Comparison of ENCODE assay signal across 17 cellular contexts in genomic region chr2:64067326-64067725, GRCh38. TPM values are rescaled to one million over a fixed set of nuclear protein-coding genes. Genes with fewer than 3 reads are reported as not detected.
DNase-seq lines count a peak whose midpoint lies in the region; ATAC-seq and TF ChIP-seq lines count a peak whose summit lies in the region.
"Had no signal": no experiment of that assay in that cellular context is flagged by ENCODE, and none has a peak within 500 bp of the region (broad histone marks: within the 10 kb centered on the region; RNA-seq: fewer than 3 reads in every experiment).

No MANE protein-coding gene starts in this region.

- DNase-seq in NCI-H82 (lab: John Stamatoyannopoulos, UW) = peak; percentile 96
- DNase-seq in T-helper 17 cell = no peak
- DNase-seq in endodermal cell = no peak
- DNase-seq in mesendoderm = peak; percentile 67
- DNase-seq in NCI-H128 (lab: John Stamatoyannopoulos, UW; ENCODE audit: unreplicated experiment) = no peak
- no peak for DNase-seq in AG08396 (ENCODE audit: low spot score)
- DNase-seq: BE2C, DMS53, GDM1, MG63, NCI-H1417 treated with DMSO at 0.1 percent for 48 hours, NCI-H187 treated with DMSO at 0.1 percent for 48 hours, NCI-H2107, NCI-H69, Right ventricle myocardium superior had no signal

- 40 to 47% methylated on average over 1 of the region's 1 CpG for WGBS in endodermal cell (ENCODE audit: insufficient coverage in 1 of 2, insufficient read length in 1 of 2), 2 experiments
- WGBS in mesendoderm (ENCODE audit: extremely low coverage, insufficient coverage, low lambda C conversion rate) = no CpG with 5 or more reads among the region's 1 CpG

- no peaks in the 10 kb centered on the region for H3K9me3 Mint-ChIP-seq in endodermal cell

- no peak overlapping the region for H2BK15ac ChIP-seq in mesendoderm (replicated peaks; ENCODE audit: low read depth)

- no peak overlapping the region for H4K8ac ChIP-seq in mesendoderm (ENCODE audit: low read depth, low read length)

- no peaks in the 10 kb centered on the region for H3K79me2 ChIP-seq in mesendoderm (ENCODE audit: control insufficient read depth, insufficient read depth, low read length)

- H3K36me3 ChIP-seq in endodermal cell (ENCODE audit: control insufficient read depth, insufficient read depth, low read length) = no peaks in the 10 kb centered on the region
- no peaks in the 10 kb centered on the region for H3K36me3 ChIP-seq in mesendoderm (ENCODE audit: control insufficient read depth, insufficient read depth, low read length)
- H3K36me3 ChIP-seq: BE2C, MG63 had no signal

- H3K36me3 Mint-ChIP-seq in T-helper 17 cell (ENCODE audit: low read depth) (no peaks in the 10 kb centered on the region), endodermal cell (ENCODE audit: low read depth) (no peaks in the 10 kb centered on the region)

- no peak overlapping the region for H2AK5ac ChIP-seq in mesendoderm (ENCODE audit: low read length)

- H3K4me3 Mint-ChIP-seq in T-helper 17 cell (no peak overlapping the region), endodermal cell (no peak overlapping the region)

- no peak overlapping the region for H4K5ac ChIP-seq in mesendoderm (ENCODE audit: low read length)

- peak; percentile 38 for TF ChIP-seq CTCF in endodermal cell (conservative IDR thresholded peaks at IDR 0.05)

- H3K79me1 ChIP-seq in mesendoderm (ENCODE audit: low read length) = no peaks in the 10 kb centered on the region

- no peak overlapping the region for H3K56ac ChIP-seq in mesendoderm (ENCODE audit: low read length)

- no peak overlapping the region for H3K23ac ChIP-seq in mesendoderm (ENCODE audit: low read length)

- H3K4me1 Mint-ChIP-seq in T-helper 17 cell (peaks cover 13% of the 10 kb centered on the region), endodermal cell (peaks cover 50% of the 10 kb centered on the region)

- H3K27ac ChIP-seq in endodermal cell (ENCODE audit: low read depth, low read length) (no peak overlapping the region), mesendoderm (ENCODE audit: low read depth, low read length) (no peak overlapping the region)
- H3K27ac ChIP-seq: A549 had no signal

- peaks cover 11% of the 10 kb centered on the region for H3K4me1 ChIP-seq in endodermal cell (ENCODE audit: control insufficient read depth, insufficient read depth, low read length)
- peaks cover 2% of the 10 kb centered on the region for H3K4me1 ChIP-seq in mesendoderm (ENCODE audit: control insufficient read depth, low read depth, low read length)
- H3K4me1 ChIP-seq: BE2C had no signal

- peak overlapping the region; percentile 62 for H3K27ac Mint-ChIP-seq in T-helper 17 cell
- peak overlapping the region; percentile 28 for H3K27ac Mint-ChIP-seq in endodermal cell

- ATAC-seq in T-helper 17 cell (no peak), esophagus mucosa (no peak)
- ATAC-seq: A549 had no signal

- H3K9me3 ChIP-seq in T-helper 17 cell (ENCODE audit: control insufficient read depth, low read length, poor library complexity, severe bottlenecking) = no peaks in the 10 kb centered on the region
- no peaks in the 10 kb centered on the region for H3K9me3 ChIP-seq in endodermal cell (ENCODE audit: control insufficient read depth, low read length)
- H3K9me3 ChIP-seq: A549, BE2C had no signal

- H3K4me3 ChIP-seq in endodermal cell (ENCODE audit: low read length) = no peak overlapping the region
- no peak overlapping the region for H3K4me3 ChIP-seq in mesendoderm (ENCODE audit: low read length)
- H3K4me3 ChIP-seq: A549, MG63 had no signal

- no peak overlapping the region for H2BK120ac ChIP-seq in mesendoderm (ENCODE audit: low read depth, low read length)

- H3K27me3 ChIP-seq in endodermal cell (ENCODE audit: control insufficient read depth, insufficient read depth, low read length, poor library complexity, severe bottlenecking) = no peaks in the 10 kb centered on the region
- no peaks in the 10 kb centered on the region for H3K27me3 ChIP-seq in mesendoderm (ENCODE audit: insufficient read depth, low read length, poor library complexity)
- H3K27me3 ChIP-seq: BE2C, MG63 had no signal

- no peak overlapping the region for H2BK5ac ChIP-seq in mesendoderm (ENCODE audit: low read length)

- H3K4me2 ChIP-seq in mesendoderm (ENCODE audit: low read length) = no peak overlapping the region
- H3K4me2 ChIP-seq: A549 had no signal

- no peaks in the 10 kb centered on the region for H3K27me3 Mint-ChIP-seq in T-helper 17 cell
- no peaks in the 10 kb centered on the region for H3K27me3 Mint-ChIP-seq in endodermal cell (ENCODE audit: insufficient read depth)

- no peak overlapping the region for H3K18ac ChIP-seq in mesendoderm (ENCODE audit: low read length)

- H3K4ac ChIP-seq in mesendoderm (ENCODE audit: low read depth, low read length) = no peak overlapping the region

- H3K9ac ChIP-seq in endodermal cell (ENCODE audit: extremely low read depth, low read length, poor library complexity, severe bottlenecking) = no peak overlapping the region
- H3K9ac ChIP-seq in mesendoderm (ENCODE audit: low read length) = no peak overlapping the region

RNA-seq across cellular contexts. Expression of gene VPS54, which starts 48.1 kb away (rescaled TPM):
- total RNA-seq in T-helper 17 cell (10 to 100 TPM; 10.1 to 10.6 TPM), endodermal cell (10 to 100 TPM; 18.4 to 25.7 TPM), esophagus mucosa (12.6 TPM)
- polyA plus RNA-seq in endodermal cell (2013, experiment 1 of 2) = 31.5 TPM
- polyA plus RNA-seq in endodermal cell (2013, experiment 2 of 2) = 30.0 TPM
- polyA plus RNA-seq in mesendoderm (2013, experiment 1 of 2) = 6.7 TPM
- 7.0 TPM for polyA plus RNA-seq in mesendoderm (2013, experiment 2 of 2)

Comparison
In these comparisons a context has a peak if more than half of its experiments do, and no peak if none do; other contexts are left out.
1. DNase-seq: peak in NCI-H82 (single experiment) and mesendoderm (single experiment); none in T-helper 17 cell (0 of 3), endodermal cell (single experiment), NCI-H128 (single experiment) and AG08396 (single experiment).